In the genomic region with DNA sequence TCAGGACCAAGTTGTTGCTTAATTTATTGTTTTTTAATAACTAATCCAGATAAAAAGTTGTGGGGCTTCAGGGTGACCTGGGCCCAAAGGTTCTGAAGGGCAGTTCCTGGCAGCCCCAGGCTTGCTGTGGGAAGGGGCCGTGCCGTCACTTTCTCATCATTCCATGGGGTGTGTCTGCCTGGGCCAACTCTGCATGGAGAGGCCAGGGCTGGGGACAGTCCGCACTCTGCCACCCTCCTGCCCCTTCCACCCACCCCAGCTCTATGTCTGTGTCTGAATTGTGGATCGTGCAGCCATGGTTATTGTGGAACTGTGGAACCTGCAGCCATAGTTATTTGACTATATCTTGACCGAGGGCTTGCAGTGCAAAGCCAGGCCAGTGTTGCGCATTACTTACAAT, we compare ENCODE assay signal across 16 cellular contexts. TPM values are rescaled to one million over a fixed set of nuclear protein-coding genes. Genes with fewer than 3 reads are reported as not detected.
DNase-seq lines count a peak whose midpoint lies in the region; ATAC-seq, FAIRE-seq and TF ChIP-seq lines count a peak whose summit lies in the region.
"Had no signal": no experiment of that assay in that cellular context is flagged by ENCODE, and none has a peak within 500 bp of the region (broad histone marks: within the 10 kb centered on the region; RNA-seq: fewer than 3 reads in every experiment).

No MANE protein-coding gene starts in this region.

- H3K4me1 Mint-ChIP-seq in CD14-positive monocyte: peaks cover 46% of the 10 kb centered on the region
- peaks cover 44% of the 10 kb centered on the region for H3K4me1 Mint-ChIP-seq in activated CD8-positive, alpha-beta T cell treated with anti-CD3 and anti-CD28 coated beads, Interleukin-2, amount 10 ng/mL, durations not matched to agents 7 days and 5 days (ENCODE audit: low read depth)

- ATAC-seq in activated CD8-positive, alpha-beta T cell treated with anti-CD3 and anti-CD28 coated beads, Interleukin-2, amount 10 ng/mL, durations not matched to agents 7 days and 5 days: no peak
- no peak for ATAC-seq in left lobe of liver

- DNase-seq in CD14-positive monocyte (ENCODE audit: low spot score) (no peak), DMS153 (lab: John Stamatoyannopoulos, UW) (no peak), frontal cortex (ENCODE audit: low spot score in 2 of 2) (no peak), GM19239 (ENCODE audit: insufficient read length, low spot score) (no peak), left lobe of liver (ENCODE audit: low spot score) (no peak)
- no peak for DNase-seq in activated CD8-positive, alpha-beta T cell treated with anti-CD3 and anti-CD28 coated beads, Interleukin-2, amount 10 ng/mL, durations not matched to agents 7 days and 5 days
- DNase-seq: NCI-H187 treated with DMSO at 0.1 percent for 48 hours, NCI-H774, Right ventricle myocardium superior had no signal

- TF ChIP-seq CTCF in CD14-positive monocyte (IDR thresholded peaks at IDR 0.05): no peak

- no peaks in the 10 kb centered on the region for H3K9me3 Mint-ChIP-seq in CD14-positive monocyte
- H3K9me3 Mint-ChIP-seq in activated CD8-positive, alpha-beta T cell treated with anti-CD3 and anti-CD28 coated beads, Interleukin-2, amount 10 ng/mL, durations not matched to agents 7 days and 5 days (ENCODE audit: insufficient read depth): no peaks in the 10 kb centered on the region

- intact Hi-C loops in CD14-positive monocyte (cut with micrococcal nuclease): loop anchor here (5.0 to 10.0 kb wide), 8 partner anchors 44 to 146 kb away; partner anchors contain the start of genes CCDC47 (in 2 of the 2), DDX42 (in 2 of the 2), DCAF7 (in 1 of the 2) and FTSJ3 (in 1 of the 2)

- H3K27ac Mint-ChIP-seq in CD14-positive monocyte: peak overlapping the region; percentile 5 to 94 (median 83)
- peak overlapping the region; percentile 98 for H3K27ac Mint-ChIP-seq in activated CD8-positive, alpha-beta T cell treated with anti-CD3 and anti-CD28 coated beads, Interleukin-2, amount 10 ng/mL, durations not matched to agents 7 days and 5 days

- FAIRE-seq in frontal cortex (lab: Jason Lieb, UNC) (no peak), GM19239 (lab: Jason Lieb, UNC) (no peak)
- FAIRE-seq: endometrium, TTC549 had no signal

- H3K4me1 ChIP-seq in mesodermal cell (ENCODE audit: control insufficient read depth, insufficient read depth, low read length, poor library complexity, severe bottlenecking): peaks cover 19% of the 10 kb centered on the region

- peak overlapping the region; percentile 36 for H3K27ac ChIP-seq in mesodermal cell (ENCODE audit: low read depth, low read length, severe bottlenecking)
- H3K27ac ChIP-seq: HL-60, right atrium auricular region had no signal

- H3K36me3 Mint-ChIP-seq in CD14-positive monocyte: peaks cover 53 to 74% of the 10 kb centered on the region in 2 donors
- H3K36me3 Mint-ChIP-seq in activated CD8-positive, alpha-beta T cell treated with anti-CD3 and anti-CD28 coated beads, Interleukin-2, amount 10 ng/mL, durations not matched to agents 7 days and 5 days (ENCODE audit: low read depth): peaks cover 62% of the 10 kb centered on the region

- peaks cover 0 to 3% (median 0%) of the 10 kb centered on the region in 3 donors for H3K27me3 Mint-ChIP-seq in CD14-positive monocyte (ENCODE audit: low read depth in 3 of 3)
- no peaks in the 10 kb centered on the region for H3K27me3 Mint-ChIP-seq in activated CD8-positive, alpha-beta T cell treated with anti-CD3 and anti-CD28 coated beads, Interleukin-2, amount 10 ng/mL, durations not matched to agents 7 days and 5 days (ENCODE audit: low read depth)

- H3K4me3 Mint-ChIP-seq in CD14-positive monocyte: no peak overlapping the region
- peak overlapping the region; percentile 96 for H3K4me3 Mint-ChIP-seq in activated CD8-positive, alpha-beta T cell treated with anti-CD3 and anti-CD28 coated beads, Interleukin-2, amount 10 ng/mL, durations not matched to agents 7 days and 5 days

- TF ChIP-seq POLR2A in GM19193 (IDR thresholded peaks at IDR 0.05; ENCODE audit: extremely low read depth, insufficient read depth, insufficient read length): peak; percentile 0

- CTCF ChIA-PET in activated CD8-positive, alpha-beta T cell treated with anti-CD3 and anti-CD28 coated beads, Interleukin-2, amount 10 ng/mL, durations not matched to agents 7 days and 5 days (lab: Charles Lee): interaction anchor here (1.1 to 6.9 kb wide), 3 partner anchors 13 to 138 kb away, joined by 3 to 85 read pairs (median 6); no protein-coding TSS in a partner anchor

- 95% methylated on average over 3 to 4 of the region's 6 CpGs for WGBS in mesodermal cell (ENCODE audit: insufficient coverage in 2 of 2), 2 experiments

- H3K9me3 ChIP-seq in mesodermal cell (ENCODE audit: control insufficient read depth, low read length): no peaks in the 10 kb centered on the region
- H3K9me3 ChIP-seq: breast epithelium, right atrium auricular region had no signal

- POLR2A ChIA-PET in activated CD8-positive, alpha-beta T cell treated with anti-CD3 and anti-CD28 coated beads, Interleukin-2, amount 10 ng/mL, durations not matched to agents 7 days and 5 days (lab: Charles Lee): interaction anchor here (0.5 to 7.7 kb wide), 10 partner anchors 7 to 144 kb away, joined by 3 to 150 read pairs (median 8); partner anchors contain the start of genes CCDC47, DDX42 and STRADA

- H3K4me3 ChIP-seq in mesodermal cell (ENCODE audit: extremely low read depth, insufficient read depth, low read length, poor library complexity, severe bottlenecking): no peak overlapping the region
- H3K4me3 ChIP-seq: breast epithelium, right atrium auricular region had no signal

- H3K36me3 ChIP-seq in mesodermal cell (ENCODE audit: control insufficient read depth, insufficient read depth, low read length): peaks cover 61% of the 10 kb centered on the region

RNA-seq across cellular contexts. Expression of gene LIMD2, which starts 4.0 kb away (rescaled TPM):
- polyA plus RNA-seq in CD14-positive monocyte: 100 to 1,000 TPM; 315 to 334 TPM
- 100 to 1,000 TPM; 308 to 309 TPM for total RNA-seq in activated CD8-positive, alpha-beta T cell treated with anti-CD3 and anti-CD28 coated beads, Interleukin-2, amount 10 ng/mL, durations not matched to agents 7 days and 5 days
- 115 TPM for polyA plus RNA-seq in mesodermal cell (2013, experiment 1 of 2)
- 93.5 TPM for polyA plus RNA-seq in mesodermal cell (2013, experiment 2 of 2)
- total RNA-seq in frontal cortex: 19.2 TPM
- 5.8 TPM for total RNA-seq in left lobe of liver

RNA-seq across cellular contexts. Expression of gene STRADA, which starts 45.7 kb away (rescaled TPM):
- 10 to 100 TPM; 12.5 to 19.8 TPM for polyA plus RNA-seq in CD14-positive monocyte
- 10 to 100 TPM; 46.0 to 49.9 TPM for total RNA-seq in activated CD8-positive, alpha-beta T cell treated with anti-CD3 and anti-CD28 coated beads, Interleukin-2, amount 10 ng/mL, durations not matched to agents 7 days and 5 days
- 25.5 TPM for polyA plus RNA-seq in mesodermal cell (2013, experiment 1 of 2)
- 23.4 TPM for polyA plus RNA-seq in mesodermal cell (2013, experiment 2 of 2)
- total RNA-seq in frontal cortex: 19.6 TPM
- 13.4 TPM for total RNA-seq in left lobe of liver

Comparison
In these comparisons a context has a peak if more than half of its experiments do, and no peak if none do; other contexts are left out.
1. RNA of gene LIMD2, which starts 4.0 kb away (total RNA-seq): 308 to 309 TPM in activated CD8-positive, alpha-beta T cell treated with anti-CD3 and anti-CD28 coated beads, Interleukin-2, amount 10 ng/mL, durations not matched to agents 7 days and 5 days; 19.2 TPM in frontal cortex (single experiment) and 5.8 TPM in left lobe of liver (single experiment); every median in the first group is over 10 times any median in the second.